ENCODE assay signal across 15 cellular contexts in the genomic region with DNA sequence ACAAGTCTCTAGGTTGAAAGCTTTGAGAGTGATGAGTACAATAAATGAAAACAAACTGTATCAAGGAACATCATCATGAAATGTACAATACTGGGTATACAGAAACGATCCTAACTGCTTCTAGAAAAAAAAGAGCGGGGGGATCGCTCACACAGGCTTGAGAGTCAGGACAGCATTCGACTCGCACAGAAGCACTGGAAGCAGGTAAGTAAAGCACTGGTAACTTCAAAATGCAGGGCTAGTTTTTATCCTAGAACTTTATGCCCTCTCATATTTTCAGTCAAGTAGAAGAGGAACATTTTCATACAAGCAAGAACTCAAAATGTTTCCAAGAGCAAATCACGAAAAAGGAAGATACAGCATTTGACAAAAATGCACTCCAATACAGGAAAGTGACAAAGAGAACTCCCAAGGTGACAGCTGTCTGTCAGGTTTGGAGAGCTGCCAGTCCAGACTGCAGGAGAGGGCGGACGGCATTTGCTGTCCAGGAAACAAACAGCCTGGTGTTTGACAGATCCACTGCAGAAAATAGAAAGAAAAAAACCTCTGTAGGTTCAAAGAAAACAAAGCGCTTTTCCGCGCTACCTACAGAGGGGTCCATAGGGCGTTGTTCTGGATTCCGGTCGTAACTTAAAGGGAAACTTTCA. TPM values are rescaled to one million over a fixed set of nuclear protein-coding genes. Genes with fewer than 3 reads are reported as not detected.
DNase-seq lines count a peak whose midpoint lies in the region; ATAC-seq and TF ChIP-seq lines count a peak whose summit lies in the region.
"Had no signal": no experiment of that assay in that cellular context is flagged by ENCODE, and none has a peak within 500 bp of the region (broad histone marks: within the 10 kb centered on the region; RNA-seq: fewer than 3 reads in every experiment).

No MANE protein-coding gene starts in this region.

- H3K9me3 ChIP-seq in SK-N-MC (ENCODE audit: low read depth, low read length): no peaks in the 10 kb centered on the region

- H3K36me3 Mint-ChIP-seq in activated naive CD4-positive, alpha-beta T cell treated with anti-CD3 and anti-CD28 coated beads, Interleukin-2, amount 10 ng/mL, durations not matched to agents 7 days and 5 days: no peaks in the 10 kb centered on the region
- H3K36me3 Mint-ChIP-seq: CD4-positive, alpha-beta memory T cell; naive thymus-derived CD8-positive, alpha-beta T cell had no signal

- H3K9me3 Mint-ChIP-seq in activated naive CD4-positive, alpha-beta T cell treated with anti-CD3 and anti-CD28 coated beads, Interleukin-2, amount 10 ng/mL, durations not matched to agents 7 days and 5 days: no peaks in the 10 kb centered on the region
- H3K9me3 Mint-ChIP-seq: naive thymus-derived CD8-positive, alpha-beta T cell had no signal

- CTCF ChIA-PET in activated naive CD4-positive, alpha-beta T cell treated with anti-CD3 and anti-CD28 coated beads, Interleukin-2, amount 10 ng/mL, durations not matched to agents 7 days and 5 days (lab: Charles Lee): no interaction called here

- DNase-seq in DMS 273 (lab: John Stamatoyannopoulos, UW; ENCODE audit: unreplicated experiment) (peak; percentile 54), NB4 (ENCODE audit: low read depth) (peak; percentile 24), SK-N-MC (ENCODE audit: low read depth, low spot score) (no peak), lung microvascular endothelial cell (ENCODE audit: low read depth in 2 of 2) (peak; percentile 22 to 59), SW 1271 (lab: John Stamatoyannopoulos, UW) (no peak), ecto neural progenitor cell (ENCODE audit: low spot score) (no peak)
- no peak for DNase-seq in activated naive CD4-positive, alpha-beta T cell treated with anti-CD3 and anti-CD28 coated beads, Interleukin-2, amount 10 ng/mL, durations not matched to agents 7 days and 5 days
- DNase-seq: activated CD4-positive, alpha-beta T cell treated with anti-CD3 and anti-CD28 coated beads for 48 hours; activated T-cell treated with anti-CD3 and anti-CD28 coated beads, Interleukin-2, amount 50 U/mL, for 48 hours; CD4-positive, alpha-beta memory T cell; effector CD8-positive, alpha-beta T cell; Kasumi-1; naive thymus-derived CD8-positive, alpha-beta T cell; NCI-H82 had no signal

- H3K27me3 Mint-ChIP-seq in activated naive CD4-positive, alpha-beta T cell treated with anti-CD3 and anti-CD28 coated beads, Interleukin-2, amount 10 ng/mL, durations not matched to agents 7 days and 5 days: peaks cover 39% of the 10 kb centered on the region

- no peak overlapping the region for H3K4me3 Mint-ChIP-seq in activated naive CD4-positive, alpha-beta T cell treated with anti-CD3 and anti-CD28 coated beads, Interleukin-2, amount 10 ng/mL, durations not matched to agents 7 days and 5 days

- no peak for TF ChIP-seq CTCF in NB4 (IDR thresholded peaks at IDR 0.05; ENCODE audit: low read depth, low read length)

- TF ChIP-seq POLR2A in NB4 (IDR thresholded peaks at IDR 0.05; ENCODE audit: extremely low read depth, insufficient read length): no peak

- no peak overlapping the region for H3K9ac ChIP-seq in SK-N-MC (ENCODE audit: insufficient read length)

- no peak for ATAC-seq in GM18502 (IDR thresholded peaks at IDR 0.05; ENCODE audit: poor library complexity, unreplicated experiment)
- ATAC-seq: naive thymus-derived CD8-positive, alpha-beta T cell had no signal

- no peaks in the 10 kb centered on the region for H3K36me3 ChIP-seq in SK-N-MC (ENCODE audit: insufficient read depth, low read length)

- H3K27ac ChIP-seq in SK-N-MC: no peak overlapping the region

- H3K4me3 ChIP-seq in NB4 (ENCODE audit: low read depth, low read length): peak overlapping the region; percentile 41
- H3K4me3 ChIP-seq in SK-N-MC: 0 out of 2 replicates have a peak overlapping the region, but pooled peaks have one; percentile 28

- no peak overlapping the region for H3K27ac Mint-ChIP-seq in activated naive CD4-positive, alpha-beta T cell treated with anti-CD3 and anti-CD28 coated beads, Interleukin-2, amount 10 ng/mL, durations not matched to agents 7 days and 5 days
- H3K27ac Mint-ChIP-seq: CD4-positive, alpha-beta memory T cell had no signal

- no peaks in the 10 kb centered on the region for H3K4me1 Mint-ChIP-seq in activated naive CD4-positive, alpha-beta T cell treated with anti-CD3 and anti-CD28 coated beads, Interleukin-2, amount 10 ng/mL, durations not matched to agents 7 days and 5 days

RNA-seq across cellular contexts. Expression of a gene that starts 58.2 kb away (rescaled TPM):
- total RNA-seq in lung microvascular endothelial cell: 16.3 and 16.7 TPM in 2 replicates

Comparison
In these comparisons a context has a peak if more than half of its experiments do, and no peak if none do; other contexts are left out.
1. DNase-seq: peak in DMS 273 (single experiment), NB4 (single experiment) and lung microvascular endothelial cell (2 of 2); none in SK-N-MC (single experiment), SW 1271 (0 of 2), ecto neural progenitor cell (single experiment) and activated naive CD4-positive, alpha-beta T cell treated with anti-CD3 and anti-CD28 coated beads, Interleukin-2, amount 10 ng/mL, durations not matched to agents 7 days and 5 days (single experiment).